In the genomic region with DNA sequence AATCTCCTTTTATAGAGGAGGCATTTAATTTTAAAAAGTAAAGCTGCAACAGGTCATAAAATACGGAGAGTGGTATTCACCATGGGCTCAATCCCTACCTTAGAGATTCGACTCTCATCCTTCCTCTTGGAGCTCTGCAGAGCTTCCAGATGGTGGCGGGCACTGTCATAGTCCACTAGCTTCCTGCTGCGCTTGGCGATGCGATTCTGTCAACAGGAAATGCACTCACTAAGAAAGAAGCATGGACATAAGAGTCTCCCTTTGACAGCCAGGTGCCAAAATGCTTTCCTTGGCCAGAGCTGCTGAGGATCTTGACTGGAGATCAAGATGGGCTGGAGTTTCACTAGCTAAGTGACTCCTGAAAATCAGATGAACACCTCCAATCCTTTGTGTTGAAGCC, we compare ENCODE assay signal across 19 cellular contexts.
DNase-seq lines count a peak whose midpoint lies in the region; ATAC-seq and TF ChIP-seq lines count a peak whose summit lies in the region.
"Had no signal": no experiment of that assay in that cellular context is flagged by ENCODE, and none has a peak within 500 bp of the region (broad histone marks: within the 10 kb centered on the region; RNA-seq: fewer than 3 reads in every experiment).

No MANE protein-coding gene starts in this region.

- TF ChIP-seq POLR2A in gastrocnemius medialis (IDR thresholded peaks at IDR 0.05) = no peak

- H3K27ac Mint-ChIP-seq in activated CD8-positive, alpha-beta T cell treated with anti-CD3 and anti-CD28 coated beads, Interleukin-2, amount 10 ng/mL, durations not matched to agents 7 days and 5 days = no peak overlapping the region
- H3K27ac Mint-ChIP-seq: B cell; CD8-positive, alpha-beta T cell; H9 had no signal

- DNase-seq in left ventricle myocardium inferior (no peak), left cardiac atrium (no peak), G401 (ENCODE audit: low spot score) (peak; percentile 80), cerebellar nuclear complex (lab: John Stamatoyannopoulos, UW) (peak; percentile 21), gastrocnemius medialis (peak in 1 of 2 donors; percentile 47)
- DNase-seq in activated CD8-positive, alpha-beta T cell treated with anti-CD3 and anti-CD28 coated beads, Interleukin-2, amount 10 ng/mL, durations not matched to agents 7 days and 5 days = no peak
- DNase-seq: CD8-positive, alpha-beta T cell; COR-L47; DMS 273 treated with DMSO at 0.1 percent for 48 hours; DND-41; EL; H9; IMR-90 had no signal

- no peak overlapping the region for H3K4me3 Mint-ChIP-seq in activated CD8-positive, alpha-beta T cell treated with anti-CD3 and anti-CD28 coated beads, Interleukin-2, amount 10 ng/mL, durations not matched to agents 7 days and 5 days
- H3K4me3 Mint-ChIP-seq: B cell; CD8-positive, alpha-beta T cell; H9 had no signal

- ATAC-seq in left cardiac atrium (no peak), gastrocnemius medialis (peak; percentile 21 to 47), HG03521 (IDR thresholded peaks at IDR 0.05; ENCODE audit: unreplicated experiment) (no peak), GM19324 (IDR thresholded peaks at IDR 0.05; ENCODE audit: low FRiP score, unreplicated experiment) (no peak)
- ATAC-seq in activated CD8-positive, alpha-beta T cell treated with anti-CD3 and anti-CD28 coated beads, Interleukin-2, amount 10 ng/mL, durations not matched to agents 7 days and 5 days = no peak
- ATAC-seq: CD8-positive, alpha-beta T cell; K562 had no signal

- no peaks in the 10 kb centered on the region for H3K36me3 Mint-ChIP-seq in activated CD8-positive, alpha-beta T cell treated with anti-CD3 and anti-CD28 coated beads, Interleukin-2, amount 10 ng/mL, durations not matched to agents 7 days and 5 days (ENCODE audit: low read depth)
- H3K36me3 Mint-ChIP-seq: CD8-positive, alpha-beta T cell had no signal

- in situ Hi-C loops in G401 (cut with HindIII; ENCODE audit: low sequenced_read_pairs) (no loop called here), gastrocnemius medialis (cut with MboI; ENCODE audit: low sequenced_read_pairs in 4 of 4) (no loop called here)

- H3K27ac ChIP-seq in left ventricle myocardium inferior (replicated peaks) (peak overlapping the region; percentile 24), gastrocnemius medialis (peak overlapping the region; percentile 14 to 34 (median 18))
- H3K27ac ChIP-seq: BLaER1 treated with 17β-estradiol and CSF1 and Interleukin-3, amounts not matched to agents 10 nM and 100 nM; HL-60 had no signal

- TF ChIP-seq CTCF in left ventricle myocardium inferior (IDR thresholded peaks at IDR 0.05; ENCODE audit: borderline replicate concordance) = no peak
- no peak for TF ChIP-seq CTCF in gastrocnemius medialis (IDR thresholded peaks at IDR 0.05 in 4 of 5, conservative IDR thresholded peaks at IDR 0.05 in 1 of 5)

- H3K27me3 ChIP-seq in left ventricle myocardium inferior (ENCODE audit: low read depth) (no peaks in the 10 kb centered on the region), gastrocnemius medialis (no peaks in the 10 kb centered on the region)
- H3K27me3 ChIP-seq: BLaER1 treated with 17β-estradiol and CSF1 and Interleukin-3, amounts not matched to agents 10 nM and 100 nM had no signal

- H3K9me3 ChIP-seq in left ventricle myocardium inferior (replicated peaks) (peaks cover 17% of the 10 kb centered on the region), gastrocnemius medialis (no peaks in the 10 kb centered on the region)

- H3K4me3 ChIP-seq in left ventricle myocardium inferior (no peak overlapping the region), gastrocnemius medialis (peak overlapping the region in 1 of 4 donors; percentile 6)
- H3K4me3 ChIP-seq: BLaER1 treated with 17β-estradiol and CSF1 and Interleukin-3, amounts not matched to agents 10 nM and 100 nM; K562 had no signal

- no peaks in the 10 kb centered on the region for H3K9me3 Mint-ChIP-seq in activated CD8-positive, alpha-beta T cell treated with anti-CD3 and anti-CD28 coated beads, Interleukin-2, amount 10 ng/mL, durations not matched to agents 7 days and 5 days (ENCODE audit: insufficient read depth)
- H3K9me3 Mint-ChIP-seq: H9 had no signal

- POLR2A ChIA-PET in activated CD8-positive, alpha-beta T cell treated with anti-CD3 and anti-CD28 coated beads, Interleukin-2, amount 10 ng/mL, durations not matched to agents 7 days and 5 days (lab: Charles Lee) = no interaction called here

- no peaks in the 10 kb centered on the region for H3K4me1 Mint-ChIP-seq in activated CD8-positive, alpha-beta T cell treated with anti-CD3 and anti-CD28 coated beads, Interleukin-2, amount 10 ng/mL, durations not matched to agents 7 days and 5 days (ENCODE audit: low read depth)
- H3K4me1 Mint-ChIP-seq: B cell, H9 had no signal

- intact Hi-C loops in left ventricle myocardium inferior (cut with micrococcal nuclease) = no loop called here
- intact Hi-C loops in left cardiac atrium (cut with DNase I) = no loop called here
- intact Hi-C loops in gastrocnemius medialis (cut with DNase I; ENCODE audit: low total_unique reads) = no loop called here

- H3K36me3 ChIP-seq in left ventricle myocardium inferior = no peaks in the 10 kb centered on the region
- H3K36me3 ChIP-seq in gastrocnemius medialis = no peaks in the 10 kb centered on the region
- H3K36me3 ChIP-seq: BLaER1 treated with 17β-estradiol and CSF1 and Interleukin-3, amounts not matched to agents 10 nM and 100 nM had no signal

- CTCF ChIA-PET in activated CD8-positive, alpha-beta T cell treated with anti-CD3 and anti-CD28 coated beads, Interleukin-2, amount 10 ng/mL, durations not matched to agents 7 days and 5 days (lab: Charles Lee) = no interaction called here

- H3K27me3 Mint-ChIP-seq in activated CD8-positive, alpha-beta T cell treated with anti-CD3 and anti-CD28 coated beads, Interleukin-2, amount 10 ng/mL, durations not matched to agents 7 days and 5 days (ENCODE audit: low read depth) = peaks cover 2% of the 10 kb centered on the region

- H3K4me1 ChIP-seq in left ventricle myocardium inferior (no peaks in the 10 kb centered on the region), gastrocnemius medialis (no peaks in the 10 kb centered on the region)
- H3K4me1 ChIP-seq: BLaER1 treated with 17β-estradiol and CSF1 and Interleukin-3, amounts not matched to agents 10 nM and 100 nM had no signal

Comparison
In these comparisons a context has a peak if more than half of its experiments do, and no peak if none do; other contexts are left out.
1. DNase-seq: peak in G401 (single experiment) and cerebellar nuclear complex (2 of 2); none in left ventricle myocardium inferior (single experiment), left cardiac atrium (single experiment) and activated CD8-positive, alpha-beta T cell treated with anti-CD3 and anti-CD28 coated beads, Interleukin-2, amount 10 ng/mL, durations not matched to agents 7 days and 5 days (single experiment).
2. ATAC-seq: peak in gastrocnemius medialis (2 of 2); none in left cardiac atrium (0 of 2), HG03521 (single experiment), activated CD8-positive, alpha-beta T cell treated with anti-CD3 and anti-CD28 coated beads, Interleukin-2, amount 10 ng/mL, durations not matched to agents 7 days and 5 days (single experiment) and GM19324 (single experiment).